In the genomic region with DNA sequence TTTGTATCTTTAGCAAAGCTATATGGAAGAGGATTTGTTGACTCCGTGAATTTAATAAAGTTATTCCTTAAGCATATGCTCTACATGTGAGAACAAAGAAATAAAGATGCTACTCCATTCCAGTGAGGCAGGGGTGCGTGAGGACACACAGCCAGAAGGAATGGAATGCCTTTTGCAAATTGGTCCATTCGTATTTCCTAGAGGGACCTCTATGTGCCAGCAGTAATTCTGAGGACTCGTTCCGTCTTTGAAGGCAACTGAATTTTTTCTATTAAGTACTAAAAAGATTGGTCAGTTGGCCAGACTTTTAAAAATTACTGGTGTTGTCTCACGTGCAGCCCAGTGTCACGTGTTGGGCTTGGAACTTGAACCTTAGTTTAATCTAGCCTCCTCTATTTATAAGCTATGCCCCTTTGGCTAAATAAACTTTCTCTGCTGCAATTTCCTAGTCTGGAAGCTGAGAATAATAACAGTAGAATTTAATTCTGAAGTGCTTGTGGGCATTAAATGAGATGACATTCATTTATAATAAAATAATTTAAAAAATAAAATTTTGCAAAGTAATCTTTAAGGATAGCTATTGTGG, we compare ENCODE assay signal across 19 cellular contexts.
"Had no signal": no experiment of that assay in that cellular context is flagged by ENCODE, and none has a peak within 500 bp of the region (broad histone marks: within the 10 kb centered on the region; RNA-seq: fewer than 3 reads in every experiment).

No MANE protein-coding gene starts in this region.

- H3K9me3 ChIP-seq: heart left ventricle, psoas muscle, transverse colon had no signal

- H3K36me3 ChIP-seq: cardiac muscle cell, transverse colon had no signal

- H3K27ac ChIP-seq: cardiac muscle cell, heart left ventricle, psoas muscle, transverse colon had no signal

- H3K4me1 ChIP-seq: psoas muscle had no signal

- H3K27ac Mint-ChIP-seq: immature natural killer cell; stimulated activated memory B cell treated with anti-CD40 and anti-IgM and Interleukin-4, amounts not matched to agents 10 μg/mL and 1 μg/mL and 100 μg/mL, for 72 hours had no signal

- H3K9me3 Mint-ChIP-seq: stimulated activated memory B cell treated with anti-CD40 and anti-IgM and Interleukin-4, amounts not matched to agents 10 μg/mL and 1 μg/mL and 100 μg/mL, for 72 hours had no signal

- H3K36me3 Mint-ChIP-seq: immature natural killer cell; stimulated activated memory B cell treated with anti-CD40 and anti-IgM and Interleukin-4, amounts not matched to agents 10 μg/mL and 1 μg/mL and 100 μg/mL, for 72 hours had no signal

- H3K4me3 Mint-ChIP-seq: immature natural killer cell; stimulated activated memory B cell treated with anti-CD40 and anti-IgM and Interleukin-4, amounts not matched to agents 10 μg/mL and 1 μg/mL and 100 μg/mL, for 72 hours had no signal

- H3K27me3 ChIP-seq: cardiac muscle cell, heart left ventricle, transverse colon had no signal

- DNase-seq: activated CD4-positive, alpha-beta T cell treated with anti-CD3 and anti-CD28 coated beads, Interleukin-2, amount 50 U/mL, for 4 hours; activated CD4-positive, CD25-positive, alpha-beta regulatory T cell treated with anti-CD3 and anti-CD28 coated beads, Interleukin-2, amount 50 U/mL, for 72 hours; activated naive CD4-positive, alpha-beta T cell treated with anti-CD3 and anti-CD28 coated beads, Interleukin-2, amount 50 U/mL, for 16 hours; activated T-cell treated with anti-CD3 and anti-CD28 coated beads, Interleukin-2, amount 50 U/mL, for 1 hour; foreskin melanocyte; heart left ventricle; immature natural killer cell; left cardiac atrium; midbrain; psoas muscle; stimulated activated CD4-positive, alpha-beta T cell treated with anti-CD3 and anti-CD28 coated beads, Interleukin-12 subunit alpha, Interleukin-12 subunit beta, amount 100 ng/mL, for 4 hours; stimulated activated CD4-positive, alpha-beta T cell treated with anti-CD3 and anti-CD28 coated beads, Interleukin-2, amount 100 ng/mL, for 48 hours; T-helper 1 cell; T1000; transverse colon had no signal

- H3K27me3 Mint-ChIP-seq: stimulated activated memory B cell treated with anti-CD40 and anti-IgM and Interleukin-4, amounts not matched to agents 10 μg/mL and 1 μg/mL and 100 μg/mL, for 72 hours had no signal

- H3K4me1 Mint-ChIP-seq: stimulated activated memory B cell treated with anti-CD40 and anti-IgM and Interleukin-4, amounts not matched to agents 10 μg/mL and 1 μg/mL and 100 μg/mL, for 72 hours had no signal

- ATAC-seq: esophagus mucosa; heart left ventricle; left cardiac atrium; psoas muscle; stimulated activated memory B cell treated with anti-CD40 and anti-IgM and Interleukin-4, amounts not matched to agents 10 μg/mL and 1 μg/mL and 100 μg/mL, for 72 hours had no signal

- H3K4me3 ChIP-seq: cardiac muscle cell, heart left ventricle, lung, psoas muscle, transverse colon had no signal
